In the genomic region with DNA sequence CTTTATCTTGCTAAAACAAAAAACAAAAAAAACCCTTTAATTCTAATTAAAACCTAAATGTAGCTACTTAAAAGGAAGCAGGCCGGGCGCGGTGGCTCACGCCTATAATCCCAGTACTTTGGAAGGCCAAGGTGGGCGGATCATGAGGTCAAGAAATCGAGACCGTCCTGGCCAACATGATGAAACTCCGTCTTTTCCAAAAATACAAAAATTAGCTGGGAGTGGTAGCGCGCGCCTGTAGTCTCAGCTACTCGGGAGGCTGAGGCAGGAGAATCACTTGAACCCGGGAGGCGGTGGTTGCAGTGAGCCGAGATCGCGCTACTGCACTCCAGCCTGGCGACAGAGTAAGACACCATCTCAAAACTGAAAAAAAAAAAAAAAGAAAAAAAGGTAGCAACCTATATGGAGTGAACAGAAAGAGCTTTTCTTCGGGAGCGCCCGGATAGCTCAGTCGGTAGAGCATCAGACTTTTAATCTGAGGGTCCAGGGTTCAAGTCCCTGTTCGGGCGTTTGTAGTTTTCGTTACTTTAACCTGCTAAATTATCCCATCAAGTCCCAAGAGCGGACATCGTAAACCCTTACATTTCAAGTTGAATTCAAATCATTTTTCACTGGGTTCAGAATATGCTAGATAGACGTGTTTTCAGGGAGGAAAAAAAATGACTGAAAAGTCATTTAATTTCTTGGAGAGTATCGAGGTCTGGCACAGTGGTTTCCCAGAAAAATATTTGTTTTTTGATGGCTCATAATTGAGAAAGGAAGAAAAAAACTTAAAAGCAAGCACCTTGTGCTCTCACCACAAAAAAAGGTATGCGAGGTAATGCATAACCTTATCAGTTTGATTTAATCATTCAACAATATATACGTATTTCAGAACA, we compare ENCODE assay signal across 8 cellular contexts. TPM values are rescaled to one million over a fixed set of nuclear protein-coding genes. Genes with fewer than 3 reads are reported as not detected.
DNase-seq lines count a peak whose midpoint lies in the region; ATAC-seq and TF ChIP-seq lines count a peak whose summit lies in the region.

No MANE protein-coding gene starts in this region.

- peak overlapping the region; percentile 99 for H3K27ac Mint-ChIP-seq in activated CD4-positive, alpha-beta T cell treated with anti-CD3 and anti-CD28 coated beads for 36 hours

- intact Hi-C loops in activated CD4-positive, alpha-beta T cell treated with anti-CD3 and anti-CD28 coated beads for 36 hours (cut with DNase I, micrococcal nuclease): loop anchor here (1.0 to 10.0 kb wide), 10 partner anchors 14 to 1242 kb away; a partner anchor contains a TSS
- intact Hi-C loops in lower leg skin (cut with DNase I; ENCODE audit: low total_unique reads): no loop called here

- H3K27me3 Mint-ChIP-seq in activated CD4-positive, alpha-beta T cell treated with anti-CD3 and anti-CD28 coated beads for 36 hours: peaks cover 2% of the 10 kb centered on the region

- peak overlapping the region; percentile 89 for H3K4me3 Mint-ChIP-seq in activated CD4-positive, alpha-beta T cell treated with anti-CD3 and anti-CD28 coated beads for 36 hours

- peak; percentile 77 for ATAC-seq in GM19324 (IDR thresholded peaks at IDR 0.05; ENCODE audit: low FRiP score, unreplicated experiment)
- ATAC-seq in HG03439 (IDR thresholded peaks at IDR 0.05; ENCODE audit: unreplicated experiment): peak; percentile 73
- ATAC-seq in activated CD4-positive, alpha-beta T cell treated with anti-CD3 and anti-CD28 coated beads for 36 hours: peak; percentile 82

- H3K4me3 ChIP-seq in AG10803 (ENCODE audit: low read length) (peak overlapping the region; percentile 56), lower leg skin (ENCODE audit: low read depth, poor library complexity, severe bottlenecking) (peak overlapping the region; percentile 19)

- no peaks in the 10 kb centered on the region for H3K9me3 Mint-ChIP-seq in activated CD4-positive, alpha-beta T cell treated with anti-CD3 and anti-CD28 coated beads for 36 hours (ENCODE audit: low read depth)

- POLR2A ChIA-PET in activated CD4-positive, alpha-beta T cell treated with anti-CD3 and anti-CD28 coated beads for 36 hours (lab: Charles Lee): interaction anchor here (0.6 to 3.1 kb wide), 3 partner anchors 10 to 14 kb away, joined by 3 to 63 read pairs (median 3); a partner anchor contains a TSS

- WGBS in lower leg skin, 2 donors: 0 to 1% methylated on average over 31 of the region's 31 CpGs

- DNase-seq in AG10803 (ENCODE audit: low read depth): peak; percentile 95
- DNase-seq in NCI-H460 (ENCODE audit: extremely low read depth, low read depth): peak; percentile 95
- DNase-seq in activated CD4-positive, alpha-beta T cell treated with anti-CD3 and anti-CD28 coated beads for 36 hours: peak; percentile 86
- DNase-seq in dermis microvascular lymphatic vessel endothelial cell (ENCODE audit: low read depth in 2 of 2): peak; percentile 78 to 87
- peak; percentile 71 to 91 for DNase-seq in lower leg skin (ENCODE audit: low spot score in 2 of 2)
- peak; percentile 61 to 73 for DNase-seq in stimulated activated CD4-positive, alpha-beta T cell treated with anti-CD3 and anti-CD28 coated beads, Interleukin-4, amount 100 ng/mL, for 4 hours

- TF ChIP-seq POLR2A in lower leg skin (IDR thresholded peaks at IDR 0.05): no peak

- CTCF ChIA-PET in activated CD4-positive, alpha-beta T cell treated with anti-CD3 and anti-CD28 coated beads for 36 hours (lab: Charles Lee): interaction anchor here (0.7 to 18.6 kb wide), 17 partner anchors 9 to 343 kb away, joined by 3 to 910 read pairs (median 6); a partner anchor contains a TSS

- TF ChIP-seq CTCF in AG10803 (conservative IDR thresholded peaks at IDR 0.05; ENCODE audit: low read length) (no peak), lower leg skin (IDR thresholded peaks at IDR 0.05) (no peak)

- peaks cover 7% of the 10 kb centered on the region for H3K36me3 Mint-ChIP-seq in activated CD4-positive, alpha-beta T cell treated with anti-CD3 and anti-CD28 coated beads for 36 hours (ENCODE audit: low read depth)

- peaks cover 28% of the 10 kb centered on the region for H3K4me1 Mint-ChIP-seq in activated CD4-positive, alpha-beta T cell treated with anti-CD3 and anti-CD28 coated beads for 36 hours

RNA-seq across cellular contexts. Expression of a gene that starts 9.9 kb away (rescaled TPM):
- total RNA-seq in NCI-H460 (2014; rRNA removed; shearing (Covaris generic)): 61.3 and 82.6 TPM in 2 replicates
- polyA plus RNA-seq in NCI-H460 (2014; cell fraction: nucleus; rRNA removed): 73.8 and 128 TPM in 2 replicates
- 10 to 100 TPM; 89.1 to 94.6 TPM for total RNA-seq in activated CD4-positive, alpha-beta T cell treated with anti-CD3 and anti-CD28 coated beads for 36 hours
- total RNA-seq in dermis microvascular lymphatic vessel endothelial cell (9.2 and 17.6 TPM in 2 replicates), lower leg skin (10 to 100 TPM; 32.4 to 89.0 (median 43.0) TPM)

RNA-seq across cellular contexts. Expression of a gene that starts 11.7 kb away (rescaled TPM):
- 4.3 and 6.1 TPM in 2 replicates for total RNA-seq in NCI-H460 (2014; rRNA removed; shearing (Covaris generic))
- 5.8 and 12.9 TPM in 2 replicates for polyA plus RNA-seq in NCI-H460 (2014; cell fraction: nucleus; rRNA removed)
- 10 to 100 TPM; 38.2 to 44.0 TPM for total RNA-seq in activated CD4-positive, alpha-beta T cell treated with anti-CD3 and anti-CD28 coated beads for 36 hours
- total RNA-seq in dermis microvascular lymphatic vessel endothelial cell: 11.7 and 20.5 TPM in 2 replicates
- 10 to 100 TPM; 51.7 to 92.1 (median 62.1) TPM for total RNA-seq in lower leg skin

Comparison
In these comparisons a context has a peak if more than half of its experiments do, and no peak if none do; other contexts are left out.
1. Peak in every context shown above with its lines: DNase-seq, ATAC-seq and H3K4me3 ChIP-seq.